In the genomic region with DNA sequence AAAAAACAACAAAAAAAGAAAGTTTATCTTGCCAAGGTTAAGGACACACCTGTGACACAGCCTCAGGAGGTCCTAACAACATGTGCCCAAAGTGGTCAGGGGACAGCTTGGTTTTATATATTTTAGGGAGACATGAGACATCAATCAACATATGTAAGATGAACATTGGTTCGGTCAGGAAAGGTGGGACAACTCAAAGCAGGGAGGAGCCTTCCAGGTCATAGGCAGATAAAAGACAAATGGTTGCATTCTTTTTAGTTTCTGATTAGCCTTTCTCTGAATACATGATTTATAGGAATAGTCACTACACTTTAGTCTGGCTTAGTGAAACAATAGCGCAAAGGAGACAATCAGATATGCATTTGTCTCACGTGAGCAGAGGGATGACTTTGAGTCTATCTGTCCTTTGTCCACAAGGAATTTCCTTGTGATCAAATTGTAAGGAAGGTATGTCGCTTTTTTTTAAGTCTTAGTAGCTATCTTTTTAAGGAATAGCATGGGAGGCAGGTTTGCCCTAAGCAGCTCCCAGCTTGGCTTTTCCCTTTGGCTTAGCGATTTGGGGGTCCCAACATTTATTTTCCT, we compare ENCODE assay signal across 9 cellular contexts. TPM values are rescaled to one million over a fixed set of nuclear protein-coding genes. Genes with fewer than 3 reads are reported as not detected.
"Had no signal": no experiment of that assay in that cellular context is flagged by ENCODE, and none has a peak within 500 bp of the region (broad histone marks: within the 10 kb centered on the region; RNA-seq: fewer than 3 reads in every experiment).

No MANE protein-coding gene starts in this region.

- FAIRE-seq: HepG2, HTR-8/SVneo had no signal

- H3K9ac ChIP-seq: KMS-11 had no signal

- H3K4me2 ChIP-seq: KMS-11 had no signal

- H3K27ac ChIP-seq: HL-60, KMS-11 had no signal

- ATAC-seq: HepG2 had no signal

- H3K9me3 Mint-ChIP-seq: IgD-negative memory B cell had no signal

- DNase-seq: IMR-90, KBM-7, KG1 had no signal

- H3K36me3 Mint-ChIP-seq: IgD-negative memory B cell had no signal

- H3K27ac Mint-ChIP-seq: IgD-negative memory B cell had no signal

- H3K4me3 Mint-ChIP-seq: IgD-negative memory B cell had no signal

RNA-seq across cellular contexts. Expression of a gene that starts 23.3 kb away (rescaled TPM):
- total RNA-seq: HepG2, HT-29, IMR-90 had no signal
- polyA plus RNA-seq: IgD-negative memory B cell, IMR-90 had no signal
